In genomic region chr4:176799653-176800052, GRCh38 we compare ENCODE assay signal across 22 cellular contexts. TPM values are rescaled to one million over a fixed set of nuclear protein-coding genes. Genes with fewer than 3 reads are reported as not detected.
DNase-seq lines count a peak whose midpoint lies in the region; FAIRE-seq and TF ChIP-seq lines count a peak whose summit lies in the region.
"Had no signal": no experiment of that assay in that cellular context is flagged by ENCODE, and none has a peak within 500 bp of the region (broad histone marks: within the 10 kb centered on the region; RNA-seq: fewer than 3 reads in every experiment).

No MANE protein-coding gene starts in this region.

- TF ChIP-seq POLR2A in GM12892 (IDR thresholded peaks at IDR 0.05; ENCODE audit: low read depth, low read length), result no peak

- peak; percentile 88 for DNase-seq in AG10803 (ENCODE audit: low read depth)
- DNase-seq in GM04503 (ENCODE audit: low read depth), result peak; percentile 75
- DNase-seq in NCI-H226, result peak; percentile 38
- DNase-seq in fibroblast of the aortic adventitia (ENCODE audit: low read depth), result peak; percentile 69
- DNase-seq in NK-92 treated with Interleukin-12 subunit alpha and Interleukin-12 subunit beta, amount 100 ng/mL, for 24 hours (lab: John Stamatoyannopoulos, UW), result no peak
- DNase-seq in urothelium cell line (ENCODE audit: low spot score), result no peak
- no peak for DNase-seq in GM12892 (ENCODE audit: insufficient read length)
- DNase-seq: AML-193; BE2C; CD4-positive, alpha-beta T cell; CD8-positive, alpha-beta memory T cell; DMS 273 treated with DMSO at 0.1 percent for 48 hours; DMS79; GF-D8 had no signal

- TF ChIP-seq CTCF in AG10803 (conservative IDR thresholded peaks at IDR 0.05; ENCODE audit: low read length) (no peak), fibroblast of the aortic adventitia (IDR thresholded peaks at IDR 0.05; ENCODE audit: insufficient read depth, low read length) (no peak)

- H3K4me3 ChIP-seq in AG10803 (ENCODE audit: low read length), result no peak overlapping the region
- no peak overlapping the region for H3K4me3 ChIP-seq in fibroblast of the aortic adventitia (ENCODE audit: low read depth, low read length)
- H3K4me3 ChIP-seq: BLaER1 treated with 17β-estradiol and CSF1 and Interleukin-3, amounts not matched to agents 10 nM and 100 nM; GM23338; HAP-1 had no signal

- FAIRE-seq in urothelium cell line (lab: Jason Lieb, UNC) (no peak), GM12892 (lab: Jason Lieb, UNC) (no peak)
- FAIRE-seq: D721Med, GM19239, H54 had no signal

RNA-seq across cellular contexts. Expression of gene VEGFC, which starts 6.9 kb away (rescaled TPM):
- 24.7 and 42.9 TPM in 2 replicates for total RNA-seq in fibroblast of the aortic adventitia (ENCODE audit: low replicate concordance)
- polyA plus RNA-seq in GM12892 (2012; ENCODE audit: missing spikeins), result not detected
- total RNA-seq: A673; CD4-positive, alpha-beta T cell; CD8-positive, alpha-beta memory T cell had no signal
- polyA plus RNA-seq: CD14-positive monocyte; CD8-positive, alpha-beta memory T cell had no signal

Comparison
In these comparisons a context has a peak if more than half of its experiments do, and no peak if none do; other contexts are left out.
1. DNase-seq: peak in AG10803 (single experiment), GM04503 (single experiment), NCI-H226 (single experiment) and fibroblast of the aortic adventitia (single experiment); none in NK-92 treated with Interleukin-12 subunit alpha and Interleukin-12 subunit beta, amount 100 ng/mL, for 24 hours (single experiment), urothelium cell line (single experiment) and GM12892 (single experiment).